Comparison of ENCODE assay signal across 25 cellular contexts in the genomic region with DNA sequence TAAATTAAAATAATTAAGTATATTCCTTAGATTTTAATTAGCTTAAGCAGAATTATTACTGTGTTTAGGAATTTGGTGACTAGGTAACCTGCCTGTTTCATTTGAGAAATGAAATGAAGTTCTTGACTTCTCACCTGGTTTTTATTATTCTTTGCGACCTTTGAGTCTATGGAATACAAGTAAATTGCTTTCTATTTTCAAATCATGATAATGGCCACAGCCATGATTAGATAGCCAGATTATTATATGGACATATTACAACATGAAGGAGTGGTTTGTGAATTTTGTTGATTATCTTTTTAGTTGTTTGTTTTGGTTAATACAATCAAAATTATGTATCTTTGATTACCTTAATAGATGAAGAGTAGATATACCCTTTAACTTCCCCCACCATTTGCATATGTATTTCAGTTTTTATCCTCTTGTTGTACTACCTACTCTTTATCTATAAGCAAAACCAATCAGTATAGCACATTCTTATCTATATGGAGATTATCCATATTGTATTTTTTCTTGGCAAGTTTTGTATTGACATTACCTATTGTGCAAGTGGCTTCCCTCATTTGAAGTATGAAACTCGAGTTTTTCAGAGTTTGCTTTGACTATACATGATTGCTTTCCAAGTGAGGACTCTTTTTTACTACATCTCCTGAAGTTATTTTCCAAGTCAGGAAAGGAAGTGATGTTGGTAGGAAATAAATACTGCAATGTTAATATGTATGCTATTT. TPM values are rescaled to one million over a fixed set of nuclear protein-coding genes. Genes with fewer than 3 reads are reported as not detected.
DNase-seq lines count a peak whose midpoint lies in the region; ATAC-seq, FAIRE-seq and TF ChIP-seq lines count a peak whose summit lies in the region.
"Had no signal": no experiment of that assay in that cellular context is flagged by ENCODE, and none has a peak within 500 bp of the region (broad histone marks: within the 10 kb centered on the region; RNA-seq: fewer than 3 reads in every experiment).

No MANE protein-coding gene starts in this region.

- H3K27ac ChIP-seq in colonic mucosa (peak overlapping the region; percentile 35), HepG2 (ENCODE audit: extremely low read length, insufficient read depth, low read length) (no peak overlapping the region)
- H3K27ac ChIP-seq: GM23248, SJSA1 had no signal

- no TSS peak for BruUV-seq in HepG2 (replicated peaks; lab: Mats Ljungman, UMichigan)

- H3K4me3 ChIP-seq in colonic mucosa (no peak overlapping the region), HepG2 (replicated peaks in 1 of 3; ENCODE audit: insufficient read depth in 1 of 3, low read depth in 2 of 3, low read length in 3 of 3) (no peak overlapping the region)
- H3K4me3 ChIP-seq: GM23248, HAP-1, SJSA1 had no signal

- H3K9me3 ChIP-seq in colonic mucosa (no peaks in the 10 kb centered on the region), HepG2 (ENCODE audit: low read length) (no peaks in the 10 kb centered on the region)
- H3K9me3 ChIP-seq: HAP-1, Peyer's patch, SJSA1 had no signal

- H3K36me3 Mint-ChIP-seq in progenitor cell of endocrine pancreas (ENCODE audit: insufficient read depth) = peaks cover 21% of the 10 kb centered on the region
- peaks cover 22% of the 10 kb centered on the region for H3K36me3 Mint-ChIP-seq in activated CD8-positive, alpha-beta T cell treated with anti-CD3 and anti-CD28 coated beads for 36 hours (ENCODE audit: low read depth)

- TF ChIP-seq EP300 in HepG2 (IDR thresholded peaks at IDR 0.05; ENCODE audit: low read depth in 2 of 2, low read length in 2 of 2) = no peak
- TF ChIP-seq EP300 in HepG2 (CRISPR knock-in tag; IDR thresholded peaks at IDR 0.05; ENCODE audit: borderline replicate concordance) = no peak

- WGBS in HepG2 (ENCODE audit: low lambda C conversion rate) = 69% methylated on average over 2 of the region's 2 CpGs

- no peaks in the 10 kb centered on the region for H3K27me3 Mint-ChIP-seq in progenitor cell of endocrine pancreas
- H3K27me3 Mint-ChIP-seq in activated CD8-positive, alpha-beta T cell treated with anti-CD3 and anti-CD28 coated beads for 36 hours = no peaks in the 10 kb centered on the region

- no peak for TF ChIP-seq POLR2A in HepG2 (IDR thresholded peaks at IDR 0.05; ENCODE audit: insufficient read depth in 1 of 2, low read depth in 2 of 2, low read length in 2 of 2)

- DNase-seq in GM19239 (ENCODE audit: insufficient read length, low spot score) (no peak), colonic mucosa (no peak), HepG2 (ENCODE audit: low spot score) (no peak), progenitor cell of endocrine pancreas (ENCODE audit: low spot score, unreplicated experiment) (no peak)
- DNase-seq in activated naive CD4-positive, alpha-beta T cell treated with anti-CD3 and anti-CD28 coated beads, Interleukin-2, amount 50 U/mL, for 16 hours = no peak
- DNase-seq in activated CD8-positive, alpha-beta T cell treated with anti-CD3 and anti-CD28 coated beads for 36 hours = no peak
- DNase-seq: C1 segment of cervical spinal cord; Calu3; CD8-positive, alpha-beta T cell; DMS153; GDM1; GM23248; Kasumi-1; NCI-H1694; NCI-H2081; NCI-H2171; NCI-H345; NCI-H524; NCI-H774; Peyer's patch had no signal

- peak overlapping the region; percentile 2 for H3K27ac Mint-ChIP-seq in progenitor cell of endocrine pancreas
- H3K27ac Mint-ChIP-seq in activated CD8-positive, alpha-beta T cell treated with anti-CD3 and anti-CD28 coated beads for 36 hours = no peak overlapping the region
- H3K27ac Mint-ChIP-seq: CD8-positive, alpha-beta T cell had no signal

- H3K36me3 ChIP-seq in colonic mucosa = no peaks in the 10 kb centered on the region
- peaks cover 3 to 8% of the 10 kb centered on the region in 2 experiments; a peak in 4 of 5 replicates for H3K36me3 ChIP-seq in HepG2 (replicated peaks in 1 of 2; ENCODE audit: control insufficient read depth in 1 of 2, insufficient read depth in 2 of 2, low read length in 2 of 2)
- H3K36me3 ChIP-seq: HAP-1 had no signal

- no peak for ATAC-seq in HepG2
- no peak for ATAC-seq in HG03280 (IDR thresholded peaks at IDR 0.05; ENCODE audit: unreplicated experiment)
- no peak for ATAC-seq in GM21723 (IDR thresholded peaks at IDR 0.05; ENCODE audit: unreplicated experiment)
- ATAC-seq in activated CD8-positive, alpha-beta T cell treated with anti-CD3 and anti-CD28 coated beads for 36 hours = no peak
- ATAC-seq: CD8-positive, alpha-beta T cell had no signal

- H3K9me3 Mint-ChIP-seq in progenitor cell of endocrine pancreas (ENCODE audit: low read depth) = peaks cover 8% of the 10 kb centered on the region
- H3K9me3 Mint-ChIP-seq in activated CD8-positive, alpha-beta T cell treated with anti-CD3 and anti-CD28 coated beads for 36 hours = no peaks in the 10 kb centered on the region
- H3K9me3 Mint-ChIP-seq: CD8-positive, alpha-beta T cell had no signal

- TF ChIP-seq CTCF in colonic mucosa (IDR thresholded peaks at IDR 0.05) (no peak), HepG2 (CRISPR knock-in tag; IDR thresholded peaks at IDR 0.05) (no peak), progenitor cell of endocrine pancreas (IDR thresholded peaks at IDR 0.05; ENCODE audit: unreplicated experiment) (no peak)
- TF ChIP-seq CTCF in activated CD8-positive, alpha-beta T cell treated with anti-CD3 and anti-CD28 coated beads for 36 hours (IDR thresholded peaks at IDR 0.05) = no peak

- H2AFZ ChIP-seq in HepG2 (ENCODE audit: low read length) = no peak overlapping the region
- H2AFZ ChIP-seq: GM23248 had no signal

- H3K9ac ChIP-seq in colonic mucosa (ENCODE audit: low read depth in 2 of 2, low read length in 2 of 2) (no peak overlapping the region), HepG2 (ENCODE audit: insufficient read depth, low read depth, low read length) (no peak overlapping the region)
- H3K9ac ChIP-seq: GM23248 had no signal

- peaks cover 6% of the 10 kb centered on the region for H3K4me1 Mint-ChIP-seq in progenitor cell of endocrine pancreas (ENCODE audit: low read depth)
- H3K4me1 Mint-ChIP-seq in activated CD8-positive, alpha-beta T cell treated with anti-CD3 and anti-CD28 coated beads for 36 hours (ENCODE audit: low read depth) = peaks cover 33% of the 10 kb centered on the region

- H3K4me1 ChIP-seq in colonic mucosa (peaks cover 5% of the 10 kb centered on the region), HepG2 (ENCODE audit: insufficient read depth, low read length) (peaks cover 9% of the 10 kb centered on the region)
- H3K4me1 ChIP-seq: HAP-1, SJSA1 had no signal

- H3K4me3 Mint-ChIP-seq in progenitor cell of endocrine pancreas (ENCODE audit: low read depth) = no peak overlapping the region
- H3K4me3 Mint-ChIP-seq in activated CD8-positive, alpha-beta T cell treated with anti-CD3 and anti-CD28 coated beads for 36 hours = no peak overlapping the region
- H3K4me3 Mint-ChIP-seq: CD8-positive, alpha-beta T cell had no signal

- no peak overlapping the region for H3K4me2 ChIP-seq in HepG2 (ENCODE audit: low read depth, low read length)

- H3K27me3 ChIP-seq in colonic mucosa (no peaks in the 10 kb centered on the region), HepG2 (ENCODE audit: control insufficient read depth in 1 of 2, insufficient read depth in 2 of 2, low read length in 2 of 2) (no peaks in the 10 kb centered on the region)
- H3K27me3 ChIP-seq: Peyer's patch, SJSA1 had no signal

- in situ Hi-C loops in HepG2 (cut with HindIII; ENCODE audit: extremely low pct_ligation_motif_present, low pct_unique_long_range_greater_than_20kb) = no loop called here

- intact Hi-C loops in colonic mucosa (cut with DNase I) (no loop called here), HepG2 (cut with micrococcal nuclease; ENCODE audit: unreplicated experiment) (no loop called here)
- intact Hi-C loops in activated CD8-positive, alpha-beta T cell treated with anti-CD3 and anti-CD28 coated beads for 36 hours (cut with micrococcal nuclease) = no loop called here

- no peak for TF ChIP-seq RAD21 in HepG2 (CRISPR knock-in tag; IDR thresholded peaks at IDR 0.05)

- POLR2A ChIA-PET in HepG2 (lab: Yijun Ruan, JAX) = no interaction called here
- POLR2A ChIA-PET in activated CD8-positive, alpha-beta T cell treated with anti-CD3 and anti-CD28 coated beads for 36 hours (lab: Charles Lee) = no interaction called here

- CTCF ChIA-PET in HepG2 (lab: Yijun Ruan, JAX; ENCODE audit: low intra/inter-chr PET ratio, low total read pairs) = no interaction called here
- CTCF ChIA-PET in activated CD8-positive, alpha-beta T cell treated with anti-CD3 and anti-CD28 coated beads for 36 hours (lab: Charles Lee) = no interaction called here

- H3K79me2 ChIP-seq in HepG2 (ENCODE audit: insufficient read depth, low read length) = peaks cover 69% of the 10 kb centered on the region

- FAIRE-seq in GM19239 (lab: Jason Lieb, UNC) = peak; percentile 42
- no peak for FAIRE-seq in HepG2 (lab: Jason Lieb, UNC)
- FAIRE-seq: GM18507 had no signal

- H4K20me1 ChIP-seq in HepG2 (ENCODE audit: insufficient read depth, low read length) = peaks cover 15% of the 10 kb centered on the region

RNA-seq across cellular contexts. Expression of gene CD2AP, which starts 47.9 kb away (rescaled TPM):
- total RNA-seq in colonic mucosa (100 to 1,000 TPM in 1 of 2 donors, 10 to 100 TPM in 1; 83.1 to 146 TPM), HepG2 (2016; rRNA removed; fragmentation: Illumina TruSeq; extraction: Trizol) (31.9 and 40.1 TPM in 2 replicates), progenitor cell of endocrine pancreas (47.7 and 50.6 TPM in 2 replicates)
- total RNA-seq in HepG2 (2016; cell fraction: cytosol; rRNA removed; fragmentation: Illumina TruSeq; extraction: Trizol; ENCODE audit: low read depth) = 12.4 and 19.0 TPM in 2 replicates
- total RNA-seq in HepG2 (2016; cell fraction: insoluble cytoplasmic fraction; rRNA removed; fragmentation: Illumina TruSeq; extraction: Trizol) = 30.7 and 38.4 TPM in 2 replicates
- 12.4 and 12.6 TPM in 2 replicates for total RNA-seq in HepG2 (2016; cell fraction: membrane; rRNA removed; fragmentation: Illumina TruSeq; extraction: Trizol)
- total RNA-seq in HepG2 (2016; cell fraction: nucleus; rRNA removed; fragmentation: Illumina TruSeq; extraction: Trizol) = 42.9 and 47.2 TPM in 2 replicates
- 6.0 and 8.6 TPM in 2 replicates for polyA plus RNA-seq in HepG2 (2011; rRNA removed)
- 2.4 and 4.1 TPM in 2 replicates for polyA plus RNA-seq in HepG2 (2011; cell fraction: cytosol; rRNA removed)
- 5.8 and 8.0 TPM in 2 replicates for polyA plus RNA-seq in HepG2 (2011; cell fraction: nucleus; rRNA removed)
- 20.4 and 25.9 TPM in 2 replicates for polyA plus RNA-seq in HepG2 (2012)
- polyA plus RNA-seq in HepG2 (2016; cell fraction: cytosol; fragmentation: Illumina TruSeq; extraction: Trizol; ENCODE audit: low read depth) = 1.0 and 1.1 TPM in 2 replicates
- 41.6 and 46.6 TPM in 2 replicates for polyA plus RNA-seq in HepG2 (2016; cell fraction: insoluble cytoplasmic fraction; fragmentation: Illumina TruSeq; extraction: Trizol; ENCODE audit: low read depth)
- polyA plus RNA-seq in HepG2 (2016; cell fraction: membrane; fragmentation: Illumina TruSeq; extraction: Trizol; ENCODE audit: low read depth) = 5.3 and 5.7 TPM in 2 replicates
- polyA plus RNA-seq in HepG2 (2016; cell fraction: nucleus; fragmentation: Illumina TruSeq; extraction: Trizol; ENCODE audit: insufficient read depth, low read depth) = 31.0 and 34.8 TPM in 2 replicates
- 1.9 and 2.4 TPM in 2 replicates for polyA minus RNA-seq in HepG2 (2011; rRNA and poly(A)+ RNA removed; ENCODE audit: low replicate concordance)
- polyA minus RNA-seq in HepG2 (2011; cell fraction: cytosol; rRNA and poly(A)+ RNA removed) = 9.9 and 10.5 TPM in 2 replicates
- polyA minus RNA-seq in HepG2 (2011; cell fraction: nucleus; rRNA and poly(A)+ RNA removed) = 84.8 and 85.6 TPM in 2 replicates
- total RNA-seq in activated CD8-positive, alpha-beta T cell treated with anti-CD3 and anti-CD28 coated beads for 36 hours = 10 to 100 TPM; 28.3 to 29.2 TPM
